In the genomic region with DNA sequence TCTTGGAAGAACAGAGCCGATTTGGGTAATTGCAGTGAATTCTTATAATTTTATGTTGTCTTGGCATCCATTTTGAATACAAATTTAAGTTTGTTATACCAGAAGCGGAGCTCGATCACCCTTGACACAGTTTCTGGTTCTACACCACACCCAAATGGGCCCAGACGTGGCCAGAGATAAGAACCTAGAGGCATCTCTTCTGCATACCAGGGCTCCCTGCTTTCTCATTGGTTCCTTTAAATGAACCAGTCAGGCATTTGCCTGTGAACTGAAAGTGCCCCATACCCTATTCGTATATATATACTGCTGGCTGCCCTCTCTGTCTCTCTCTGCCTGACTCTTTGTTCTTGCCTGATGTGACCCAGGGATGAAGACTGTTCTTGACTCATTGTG, we compare ENCODE assay signal across 24 cellular contexts.
"Had no signal": no experiment of that assay in that cellular context is flagged by ENCODE, and none has a peak within 500 bp of the region (broad histone marks: within the 10 kb centered on the region; RNA-seq: fewer than 3 reads in every experiment).

No MANE protein-coding gene starts in this region.

- ATAC-seq: activated CD8-positive, alpha-beta T cell treated with anti-CD3 and anti-CD28 coated beads for 36 hours; activated naive CD4-positive, alpha-beta T cell treated with anti-CD3 and anti-CD28 coated beads, Interleukin-2, amount 50 U/mL, for 72 hours; heart left ventricle; naive thymus-derived CD4-positive, alpha-beta T cell; right cardiac atrium; stimulated activated naive B cell treated with anti-CD40 and anti-IgM and Interleukin-4, amounts not matched to agents 10 μg/mL and 1 μg/mL and 100 μg/mL, for 72 hours had no signal

- H3K9me3 Mint-ChIP-seq: activated B cell treated with CpG ODN at 0.5 μM for 24 hours; activated CD8-positive, alpha-beta T cell treated with anti-CD3 and anti-CD28 coated beads for 36 hours; activated naive CD4-positive, alpha-beta T cell treated with anti-CD3 and anti-CD28 coated beads, Interleukin-2, amount 50 U/mL, for 72 hours; central memory CD8-positive, alpha-beta T cell; dendritic cell treated with granulocyte-macrophage colony-stimulating factor and Interleukin-4, amounts not matched to agents 40 ng/mL and 50 ng/mL, for 4 days; endodermal cell; immature natural killer cell; naive thymus-derived CD4-positive, alpha-beta T cell; neural crest cell; stimulated activated naive B cell treated with anti-CD40 and anti-IgM and Interleukin-4, amounts not matched to agents 10 μg/mL and 1 μg/mL and 100 μg/mL, for 72 hours had no signal

- H3K27ac Mint-ChIP-seq: activated B cell treated with CpG ODN at 0.5 μM for 24 hours; dendritic cell treated with granulocyte-macrophage colony-stimulating factor and Interleukin-4, amounts not matched to agents 40 ng/mL and 50 ng/mL, for 4 days; endodermal cell; immature natural killer cell; naive thymus-derived CD4-positive, alpha-beta T cell; stimulated activated naive B cell treated with anti-CD40 and anti-IgM and Interleukin-4, amounts not matched to agents 10 μg/mL and 1 μg/mL and 100 μg/mL, for 72 hours had no signal

- H3K4me1 ChIP-seq: esophagus muscularis mucosa, foreskin keratinocyte, heart left ventricle, tibial nerve had no signal

- H3K4me3 ChIP-seq: esophagus muscularis mucosa, heart left ventricle, tibial nerve had no signal

- H3K9me3 ChIP-seq: esophagus muscularis mucosa, heart left ventricle, tibial nerve had no signal

- H3K36me3 Mint-ChIP-seq: activated naive CD4-positive, alpha-beta T cell treated with anti-CD3 and anti-CD28 coated beads, Interleukin-2, amount 50 U/mL, for 72 hours; immature natural killer cell; naive thymus-derived CD4-positive, alpha-beta T cell; stimulated activated naive B cell treated with anti-CD40 and anti-IgM and Interleukin-4, amounts not matched to agents 10 μg/mL and 1 μg/mL and 100 μg/mL, for 72 hours had no signal

- H3K27me3 ChIP-seq: tibial nerve had no signal

- H3K27me3 Mint-ChIP-seq: dendritic cell treated with granulocyte-macrophage colony-stimulating factor and Interleukin-4, amounts not matched to agents 40 ng/mL and 50 ng/mL, for 4 days had no signal

- H3K36me3 ChIP-seq: esophagus muscularis mucosa, heart left ventricle, tibial nerve had no signal

- DNase-seq: activated B cell treated with CpG ODN at 0.5 μM for 24 hours; activated CD4-positive, alpha-beta T cell treated with anti-CD3 and anti-CD28 coated beads, Interleukin-2, amount 50 U/mL, for 1 hour; activated CD8-positive, alpha-beta T cell treated with anti-CD3 and anti-CD28 coated beads for 36 hours; activated naive CD4-positive, alpha-beta T cell; activated T-cell treated with anti-CD3 and anti-CD28 coated beads, Interleukin-2, amount 50 U/mL, for 48 hours; endodermal cell; foreskin keratinocyte; heart left ventricle; immature natural killer cell; kidney; left colon; midbrain; naive thymus-derived CD4-positive, alpha-beta T cell; occipital lobe; right cardiac atrium; stimulated activated CD4-positive, alpha-beta T cell treated with anti-CD3 and anti-CD28 coated beads, Interleukin-15, amount 100 ng/mL, for 24 hours; stimulated activated CD4-positive, alpha-beta T cell treated with anti-CD3 and anti-CD28 coated beads, Interleukin-2, amount 100 ng/mL, for 24 hours; stimulated activated naive B cell treated with anti-CD40 and anti-IgM and Interleukin-4, amounts not matched to agents 10 μg/mL and 1 μg/mL and 100 μg/mL, for 72 hours had no signal

- H3K27ac ChIP-seq: esophagus muscularis mucosa, foreskin keratinocyte, heart left ventricle, tibial nerve had no signal

- H3K4me1 Mint-ChIP-seq: activated B cell treated with CpG ODN at 0.5 μM for 24 hours; central memory CD8-positive, alpha-beta T cell; immature natural killer cell; naive thymus-derived CD4-positive, alpha-beta T cell had no signal

- H3K4me3 Mint-ChIP-seq: activated B cell treated with CpG ODN at 0.5 μM for 24 hours; activated CD8-positive, alpha-beta T cell treated with anti-CD3 and anti-CD28 coated beads for 36 hours; central memory CD8-positive, alpha-beta T cell; dendritic cell treated with granulocyte-macrophage colony-stimulating factor and Interleukin-4, amounts not matched to agents 40 ng/mL and 50 ng/mL, for 4 days; endodermal cell; immature natural killer cell; naive thymus-derived CD4-positive, alpha-beta T cell; neural crest cell; stimulated activated naive B cell treated with anti-CD40 and anti-IgM and Interleukin-4, amounts not matched to agents 10 μg/mL and 1 μg/mL and 100 μg/mL, for 72 hours had no signal
